Comparison of ENCODE assay signal across 14 cellular contexts in the genomic region with DNA sequence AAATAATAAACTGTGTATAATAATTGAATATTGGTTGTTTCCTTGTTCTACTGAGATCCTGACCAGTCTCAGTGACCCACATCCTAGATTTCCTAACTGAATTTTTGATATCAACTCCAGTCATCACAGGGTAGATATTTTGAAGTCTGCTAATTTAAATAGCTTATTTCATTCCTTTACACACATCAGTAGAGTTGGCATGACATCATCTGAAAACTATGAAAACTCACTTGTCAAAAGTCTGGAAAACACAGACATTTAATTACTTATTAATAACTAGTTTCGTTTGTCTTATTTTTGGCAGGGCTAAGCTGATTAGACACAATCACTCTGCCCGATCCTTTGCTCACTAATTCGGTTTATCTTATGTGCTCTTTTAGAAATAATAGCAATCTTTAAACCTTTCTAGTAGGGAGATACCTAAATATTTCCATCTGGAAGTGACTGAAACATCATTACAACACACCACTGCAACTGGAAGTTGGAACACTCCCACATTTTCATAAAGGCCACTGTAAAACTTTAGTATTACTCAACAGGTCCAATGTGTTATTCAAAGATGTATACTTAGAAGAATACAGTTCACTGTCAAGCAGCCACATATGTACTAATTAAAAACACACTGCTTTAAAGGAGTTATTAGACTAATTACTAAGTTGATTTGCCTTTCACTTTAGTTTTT.
DNase-seq lines count a peak whose midpoint lies in the region; ATAC-seq and TF ChIP-seq lines count a peak whose summit lies in the region.
"Had no signal": no experiment of that assay in that cellular context is flagged by ENCODE, and none has a peak within 500 bp of the region (broad histone marks: within the 10 kb centered on the region; RNA-seq: fewer than 3 reads in every experiment).

No MANE protein-coding gene starts in this region.

- no peaks in the 10 kb centered on the region for H3K27me3 ChIP-seq in adrenal gland

- H3K4me3 ChIP-seq in retinal pigment epithelial cell (ENCODE audit: low read length) (no peak overlapping the region), adrenal gland (no peak overlapping the region)

- DNase-seq in ELR (ENCODE audit: low read depth) (peak; percentile 9), amniotic epithelial cell (ENCODE audit: low read depth) (peak; percentile 55), fibroblast of the conjunctiva (ENCODE audit: low read depth) (peak; percentile 47), retinal pigment epithelial cell (ENCODE audit: low read depth) (peak; percentile 10), adrenal gland (no peak), NCI-H1105 (lab: John Stamatoyannopoulos, UW) (no peak)
- DNase-seq in activated naive CD4-positive, alpha-beta T cell treated with anti-CD3 and anti-CD28 coated beads, Interleukin-2, amount 50 U/mL, for 72 hours (ENCODE audit: low spot score in 2 of 2), result no peak
- DNase-seq: BE2C; CD4-positive, alpha-beta memory T cell; Karpas-422; MM.1S; NCI-H1105 treated with DMSO at 0.1 percent for 48 hours; NCI-H187 treated with DMSO at 0.1 percent for 48 hours; NCI-H510A had no signal

- H3K9me3 Mint-ChIP-seq in activated naive CD4-positive, alpha-beta T cell treated with anti-CD3 and anti-CD28 coated beads, Interleukin-2, amount 50 U/mL, for 72 hours, result peaks cover 8 to 9% of the 10 kb centered on the region in 2 donors

- TF ChIP-seq CTCF in retinal pigment epithelial cell (conservative IDR thresholded peaks at IDR 0.05; ENCODE audit: low read depth, low read length) (no peak), adrenal gland (IDR thresholded peaks at IDR 0.05) (no peak)

- no peak overlapping the region for H3K27ac ChIP-seq in adrenal gland

- WGBS in adrenal gland, 4 donors, result 50 to 59% (median 53%) methylated on average over 3 of the region's 3 CpGs

- no peak for ATAC-seq in activated naive CD4-positive, alpha-beta T cell treated with anti-CD3 and anti-CD28 coated beads, Interleukin-2, amount 50 U/mL, for 72 hours

- no peak overlapping the region for H3K27ac Mint-ChIP-seq in activated naive CD4-positive, alpha-beta T cell treated with anti-CD3 and anti-CD28 coated beads, Interleukin-2, amount 50 U/mL, for 72 hours
- H3K27ac Mint-ChIP-seq: CD4-positive, alpha-beta memory T cell had no signal

- no peaks in the 10 kb centered on the region for H3K4me1 ChIP-seq in adrenal gland (replicated peaks in 1 of 2)
- H3K4me1 ChIP-seq: BE2C had no signal

- TF ChIP-seq POLR2A in adrenal gland (IDR thresholded peaks at IDR 0.05), result no peak

- H3K36me3 Mint-ChIP-seq in activated naive CD4-positive, alpha-beta T cell treated with anti-CD3 and anti-CD28 coated beads, Interleukin-2, amount 50 U/mL, for 72 hours, result peaks cover 0 to 5% of the 10 kb centered on the region in 2 donors
- H3K36me3 Mint-ChIP-seq: CD4-positive, alpha-beta memory T cell had no signal

- no peaks in the 10 kb centered on the region for H3K36me3 ChIP-seq in adrenal gland (replicated peaks in 1 of 2)
- H3K36me3 ChIP-seq: BE2C had no signal

- no peaks in the 10 kb centered on the region for H3K9me3 ChIP-seq in adrenal gland (replicated peaks in 1 of 3)
- H3K9me3 ChIP-seq: BE2C had no signal

- intact Hi-C loops in adrenal gland (cut with DNase I), result no loop called here

Comparison
In these comparisons a context has a peak if more than half of its experiments do, and no peak if none do; other contexts are left out.
1. DNase-seq: peak in ELR (single experiment), amniotic epithelial cell (single experiment), fibroblast of the conjunctiva (single experiment) and retinal pigment epithelial cell (single experiment); none in adrenal gland (0 of 7), NCI-H1105 (single experiment) and activated naive CD4-positive, alpha-beta T cell treated with anti-CD3 and anti-CD28 coated beads, Interleukin-2, amount 50 U/mL, for 72 hours (0 of 2).